In the genomic region with DNA sequence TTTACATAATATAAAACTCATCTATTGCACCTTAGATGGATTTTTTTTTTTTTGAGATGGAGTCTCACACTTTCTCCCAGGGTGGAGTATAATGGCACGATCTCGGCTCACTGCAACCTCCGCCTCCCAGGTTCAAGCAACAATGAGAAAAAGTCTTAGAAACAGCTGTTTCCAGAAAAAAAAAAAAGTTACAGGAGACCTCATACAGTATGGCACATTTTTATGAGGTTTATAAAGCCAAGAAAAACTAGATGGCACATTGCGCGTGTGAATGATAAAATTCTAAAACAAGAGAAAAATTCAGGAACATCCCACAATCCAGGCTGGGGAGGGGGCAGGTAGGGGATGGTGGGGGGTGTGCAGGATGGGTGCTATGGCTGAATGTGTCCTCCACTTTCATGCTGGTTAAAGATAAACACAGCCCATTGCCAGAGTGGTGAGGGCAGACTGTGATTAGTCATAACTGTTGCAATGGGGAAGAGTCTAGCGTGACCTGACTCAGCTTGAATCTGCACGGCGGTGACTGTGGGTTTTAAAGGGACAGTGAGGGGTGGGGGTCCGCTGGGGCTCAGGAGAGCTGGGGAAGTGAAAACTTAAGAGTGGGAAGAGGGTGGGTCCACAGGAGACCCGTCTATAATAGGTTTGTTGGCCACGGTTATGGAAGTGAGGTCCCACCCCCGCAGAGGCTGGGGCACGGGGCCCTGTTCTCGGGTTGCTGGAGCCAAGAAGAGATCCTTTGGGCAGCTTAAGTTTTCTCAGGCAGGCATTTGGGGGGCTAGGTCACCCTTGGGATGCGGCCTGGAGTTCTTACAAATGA, we compare ENCODE assay signal across 1 cellular context.
A peak's percentile ranks its signal among the peaks of the same experiment; 100 is the strongest.
TF ChIP-seq lines count a peak whose summit lies in the region.

No MANE protein-coding gene starts in this region.

TF ChIP-seq in K562, 482 proteins besides CTCF, POLR2A, EP300 and RAD21 (continued from another document):
- TF ChIP-seq ZNF354B (CRISPR knock-in tag; IDR thresholded peaks at IDR 0.05) (no peak), IFI16 (CRISPR knock-in tag; IDR thresholded peaks at IDR 0.05) (no peak), TGIF2 (CRISPR knock-in tag; IDR thresholded peaks at IDR 0.05) (no peak), CEBPZ (IDR thresholded peaks at IDR 0.05; ENCODE audit: borderline replicate concordance, low read depth, low read length) (no peak), SMARCC2 (IDR thresholded peaks at IDR 0.05; ENCODE audit: low read depth) (peak; percentile 36; the same call in 1 of the 2 replicates), CTBP1 (IDR thresholded peaks at IDR 0.05; ENCODE audit: borderline replicate concordance) (no peak), RBM14 (IDR thresholded peaks at IDR 0.05; ENCODE audit: borderline replicate concordance, insufficient read depth, low read depth, low read length) (no peak), KLF6 (CRISPR knock-in tag; IDR thresholded peaks at IDR 0.05; ENCODE audit: borderline replicate concordance) (no peak), DACH1 (IDR thresholded peaks at IDR 0.05; ENCODE audit: partially characterized antibody) (peak; percentile 73), FOXK2 (conservative IDR thresholded peaks at IDR 0.05 in 1 of 2, IDR thresholded peaks at IDR 0.05 in 1 of 2; ENCODE audit: low read depth in 2 of 2) (peak; percentile 77 to 78), HCFC1 (IDR thresholded peaks at IDR 0.05; ENCODE audit: low read depth, low read length) (no peak), THRA (IDR thresholded peaks at IDR 0.05) (no peak), USF1 (CRISPR knock-in tag; IDR thresholded peaks at IDR 0.05) (no peak), HMGXB4 (CRISPR knock-in tag; IDR thresholded peaks at IDR 0.05) (no peak), ZSCAN29 (IDR thresholded peaks at IDR 0.05) (no peak), ZNF274 (IDR thresholded peaks at IDR 0.05; ENCODE audit: borderline replicate concordance, low read depth, low read length) (no peak), SMAD3 (CRISPR knock-in tag; conservative IDR thresholded peaks at IDR 0.05) (no peak), MYNN (IDR thresholded peaks at IDR 0.05) (peak; percentile 62; the same call in 1 of the 2 replicates), MYNN (CRISPR knock-in tag; IDR thresholded peaks at IDR 0.05) (no peak), ARID3A (IDR thresholded peaks at IDR 0.05; ENCODE audit: borderline replicate concordance, low read depth, low read length) (no peak), ZNF589 (CRISPR knock-in tag; IDR thresholded peaks at IDR 0.05; ENCODE audit: low read depth) (no peak), FIP1L1 (IDR thresholded peaks at IDR 0.05; ENCODE audit: low read depth, low read length, poor library complexity, severe bottlenecking) (no peak), MCM3 (IDR thresholded peaks at IDR 0.05) (no peak), RB1 (IDR thresholded peaks at IDR 0.05; ENCODE audit: low read depth) (no peak), NCOR1 (IDR thresholded peaks at IDR 0.05) (peak; percentile 64), ARID1B (IDR thresholded peaks at IDR 0.05) (peak; percentile 82), NR1H2 (CRISPR knock-in tag; IDR thresholded peaks at IDR 0.05) (no peak), SMAD4 (CRISPR knock-in tag; conservative IDR thresholded peaks at IDR 0.05) (peak; percentile 58; the same call in 1 of the 2 replicates), TBL1XR1 (IDR thresholded peaks at IDR 0.05; ENCODE audit: low read length in 2 of 2) (no peak), CBFA2T3 (IDR thresholded peaks at IDR 0.05) (peak; percentile 73), ZNF197 (CRISPR knock-in tag; IDR thresholded peaks at IDR 0.05; ENCODE audit: low read depth) (no peak), RBM34 (IDR thresholded peaks at IDR 0.05; ENCODE audit: borderline replicate concordance, insufficient read depth, low read length) (no peak)
- TF ChIP-seq, protein P1, sequence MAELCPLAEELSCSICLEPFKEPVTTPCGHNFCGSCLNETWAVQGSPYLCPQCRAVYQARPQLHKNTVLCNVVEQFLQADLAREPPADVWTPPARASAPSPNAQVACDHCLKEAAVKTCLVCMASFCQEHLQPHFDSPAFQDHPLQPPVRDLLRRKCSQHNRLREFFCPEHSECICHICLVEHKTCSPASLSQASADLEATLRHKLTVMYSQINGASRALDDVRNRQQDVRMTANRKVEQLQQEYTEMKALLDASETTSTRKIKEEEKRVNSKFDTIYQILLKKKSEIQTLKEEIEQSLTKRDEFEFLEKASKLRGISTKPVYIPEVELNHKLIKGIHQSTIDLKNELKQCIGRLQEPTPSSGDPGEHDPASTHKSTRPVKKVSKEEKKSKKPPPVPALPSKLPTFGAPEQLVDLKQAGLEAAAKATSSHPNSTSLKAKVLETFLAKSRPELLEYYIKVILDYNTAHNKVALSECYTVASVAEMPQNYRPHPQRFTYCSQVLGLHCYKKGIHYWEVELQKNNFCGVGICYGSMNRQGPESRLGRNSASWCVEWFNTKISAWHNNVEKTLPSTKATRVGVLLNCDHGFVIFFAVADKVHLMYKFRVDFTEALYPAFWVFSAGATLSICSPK (IDR thresholded peaks at IDR 0.05; ENCODE audit: borderline replicate concordance): no peak
- TF ChIP-seq, protein P2, sequence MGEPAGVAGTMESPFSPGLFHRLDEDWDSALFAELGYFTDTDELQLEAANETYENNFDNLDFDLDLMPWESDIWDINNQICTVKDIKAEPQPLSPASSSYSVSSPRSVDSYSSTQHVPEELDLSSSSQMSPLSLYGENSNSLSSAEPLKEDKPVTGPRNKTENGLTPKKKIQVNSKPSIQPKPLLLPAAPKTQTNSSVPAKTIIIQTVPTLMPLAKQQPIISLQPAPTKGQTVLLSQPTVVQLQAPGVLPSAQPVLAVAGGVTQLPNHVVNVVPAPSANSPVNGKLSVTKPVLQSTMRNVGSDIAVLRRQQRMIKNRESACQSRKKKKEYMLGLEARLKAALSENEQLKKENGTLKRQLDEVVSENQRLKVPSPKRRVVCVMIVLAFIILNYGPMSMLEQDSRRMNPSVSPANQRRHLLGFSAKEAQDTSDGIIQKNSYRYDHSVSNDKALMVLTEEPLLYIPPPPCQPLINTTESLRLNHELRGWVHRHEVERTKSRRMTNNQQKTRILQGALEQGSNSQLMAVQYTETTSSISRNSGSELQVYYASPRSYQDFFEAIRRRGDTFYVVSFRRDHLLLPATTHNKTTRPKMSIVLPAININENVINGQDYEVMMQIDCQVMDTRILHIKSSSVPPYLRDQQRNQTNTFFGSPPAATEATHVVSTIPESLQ (CRISPR knock-in tag; IDR thresholded peaks at IDR 0.05): no peak
